ENCODE assay signal across 30 cellular contexts in genomic region chr20:63590218-63591146, GRCh38. TPM values are rescaled to one million over a fixed set of nuclear protein-coding genes. Genes with fewer than 3 reads are reported as not detected.
DNase-seq lines count a peak whose midpoint lies in the region; ATAC-seq and TF ChIP-seq lines count a peak whose summit lies in the region.
"Had no signal": no experiment of that assay in that cellular context is flagged by ENCODE, and none has a peak within 500 bp of the region (broad histone marks: within the 10 kb centered on the region; RNA-seq: fewer than 3 reads in every experiment).

No MANE protein-coding gene starts in this region.

- H3K9me3 ChIP-seq in right lobe of liver = no peaks in the 10 kb centered on the region
- H3K9me3 ChIP-seq: A549, prostate gland, sigmoid colon, stomach, thyroid gland, vagina had no signal

- H3K4me1 ChIP-seq in right lobe of liver = no peaks in the 10 kb centered on the region
- H3K4me1 ChIP-seq: prostate gland, stomach, thyroid gland, vagina had no signal

- H3K4me3 Mint-ChIP-seq in WTC11 = no peak overlapping the region
- H3K4me3 Mint-ChIP-seq: activated naive CD8-positive, alpha-beta T cell treated with anti-CD3 and anti-CD28 coated beads, Interleukin-2, amount 10 ng/mL, durations not matched to agents 7 days and 5 days; naive B cell had no signal

- no peak overlapping the region for H3K4me3 ChIP-seq in right lobe of liver
- H3K4me3 ChIP-seq: A549, cardiac muscle cell, prostate gland, sigmoid colon, stomach, thyroid gland, vagina had no signal

- POLR2A ChIA-PET in WTC11 (lab: Charles Lee) = no interaction called here

- ATAC-seq in WTC11 (no peak), right lobe of liver (no peak), GM21390 (IDR thresholded peaks at IDR 0.05; ENCODE audit: unreplicated experiment) (no peak)
- ATAC-seq: A549 had no signal

- peak overlapping the region; percentile 17; the same call in 1 of the 2 replicates for H3K27ac Mint-ChIP-seq in WTC11
- H3K27ac Mint-ChIP-seq: activated naive CD8-positive, alpha-beta T cell treated with anti-CD3 and anti-CD28 coated beads, Interleukin-2, amount 10 ng/mL, durations not matched to agents 7 days and 5 days had no signal

- WGBS in right lobe of liver (ENCODE audit: insufficient coverage, low coverage, low lambda C conversion rate, missing lambda C conversion rate) = 83% methylated on average over 1 of the region's 52 CpGs

- H3K4me1 Mint-ChIP-seq in WTC11 = no peaks in the 10 kb centered on the region

- TF ChIP-seq POLR2A in right lobe of liver (IDR thresholded peaks at IDR 0.05) = no peak

- intact Hi-C loops in right lobe of liver (cut with DNase I) = no loop called here

- H3K27ac ChIP-seq in C4-2B (peak overlapping the region; percentile 95), right lobe of liver (no peak overlapping the region)
- H3K27ac ChIP-seq: A549, cardiac muscle cell, sigmoid colon, stomach, thyroid gland, vagina had no signal

- H3K27me3 ChIP-seq in right lobe of liver = no peaks in the 10 kb centered on the region
- H3K27me3 ChIP-seq: cardiac muscle cell, sigmoid colon, stomach, thyroid gland, vagina had no signal

- H3K36me3 ChIP-seq in right lobe of liver = peaks cover 0 to 26% (median 6%) of the 10 kb centered on the region in 4 donors

- CTCF ChIA-PET in WTC11 (lab: Charles Lee) = no interaction called here

- no peaks in the 10 kb centered on the region for H3K27me3 Mint-ChIP-seq in WTC11 (ENCODE audit: low read depth)
- H3K27me3 Mint-ChIP-seq: activated naive CD8-positive, alpha-beta T cell treated with anti-CD3 and anti-CD28 coated beads, Interleukin-2, amount 10 ng/mL, durations not matched to agents 7 days and 5 days; naive B cell had no signal

- H3K36me3 Mint-ChIP-seq in WTC11 = peaks cover 12% of the 10 kb centered on the region

- DNase-seq in WTC11 (ENCODE audit: low spot score) (no peak), right lobe of liver (peak in 2 of 3 donors; percentile 17 to 42), NCI-H69 (lab: John Stamatoyannopoulos, UW) (no peak), hypothalamus (lab: John Stamatoyannopoulos, UW) (no peak)
- DNase-seq: activated gamma-delta T cell treated with Interleukin-2 at 50 U/mL for 16 hours; activated naive CD8-positive, alpha-beta T cell treated with anti-CD3 and anti-CD28 coated beads, Interleukin-2, amount 10 ng/mL, durations not matched to agents 7 days and 5 days; activated T-cell treated with anti-CD3 and anti-CD28 coated beads, Interleukin-2, amount 50 U/mL, for 48 hours; cortex of kidney; EL; GOT3; midbrain; naive B cell; NCI-H1694 treated with DMSO at 0.1 percent for 48 hours; nucleus accumbens; sigmoid colon; stimulated activated CD4-positive, alpha-beta T cell treated with anti-CD3 and anti-CD28 coated beads, Interleukin-4, amount 100 ng/mL, for 1 hour; stomach; T-helper 1 cell; thyroid gland had no signal

- no peaks in the 10 kb centered on the region for H3K9me3 Mint-ChIP-seq in WTC11
- H3K9me3 Mint-ChIP-seq: activated naive CD8-positive, alpha-beta T cell treated with anti-CD3 and anti-CD28 coated beads, Interleukin-2, amount 10 ng/mL, durations not matched to agents 7 days and 5 days; naive B cell had no signal

- TF ChIP-seq CTCF in C4-2B (conservative IDR thresholded peaks at IDR 0.05) (no peak), WTC11 (IDR thresholded peaks at IDR 0.05) (no peak), right lobe of liver (IDR thresholded peaks at IDR 0.05) (no peak)

TF ChIP-seq in WTC11, 78 proteins besides CTCF, POLR2A, EP300 and RAD21:
- TF ChIP-seq PRRX2 (CRISPR knock-in tag; IDR thresholded peaks at IDR 0.05) (no peak), ZNF281 (CRISPR knock-in tag; IDR thresholded peaks at IDR 0.05) (no peak), PREB (CRISPR knock-in tag; IDR thresholded peaks at IDR 0.05; ENCODE audit: borderline replicate concordance) (no peak), RELA (CRISPR knock-in tag; IDR thresholded peaks at IDR 0.05; ENCODE audit: borderline replicate concordance) (no peak), ZNF121 (CRISPR knock-in tag; IDR thresholded peaks at IDR 0.05) (no peak), IRF1 (CRISPR knock-in tag; IDR thresholded peaks at IDR 0.05) (no peak), NFATC4 (CRISPR knock-in tag; IDR thresholded peaks at IDR 0.05) (no peak), SOX15 (CRISPR knock-in tag; IDR thresholded peaks at IDR 0.05) (no peak), FOXP4 (CRISPR knock-in tag; IDR thresholded peaks at IDR 0.05) (no peak), ZBTB21 (CRISPR knock-in tag; IDR thresholded peaks at IDR 0.05; ENCODE audit: borderline replicate concordance) (no peak), E2F5 (CRISPR knock-in tag; IDR thresholded peaks at IDR 0.05) (no peak), ZNF317 (CRISPR knock-in tag; IDR thresholded peaks at IDR 0.05; ENCODE audit: borderline replicate concordance, low read depth) (no peak)
- TF ChIP-seq, protein P1, sequence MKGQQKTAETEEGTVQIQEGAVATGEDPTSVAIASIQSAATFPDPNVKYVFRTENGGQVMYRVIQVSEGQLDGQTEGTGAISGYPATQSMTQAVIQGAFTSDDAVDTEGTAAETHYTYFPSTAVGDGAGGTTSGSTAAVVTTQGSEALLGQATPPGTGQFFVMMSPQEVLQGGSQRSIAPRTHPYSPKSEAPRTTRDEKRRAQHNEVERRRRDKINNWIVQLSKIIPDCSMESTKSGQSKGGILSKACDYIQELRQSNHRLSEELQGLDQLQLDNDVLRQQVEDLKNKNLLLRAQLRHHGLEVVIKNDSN (CRISPR knock-in tag; IDR thresholded peaks at IDR 0.05) = no peak

RNA-seq across cellular contexts. Expression of gene HELZ2, which starts 16.4 kb away (rescaled TPM):
- 27.5 to 32.6 TPM (median 32.4 TPM) in 3 replicates for total RNA-seq in WTC11 (2021)
- total RNA-seq in right lobe of liver = 10 to 100 TPM; 14.8 to 30.3 (median 24.1) TPM

RNA-seq across cellular contexts. Expression of gene GMEB2, which starts 36.4 kb away (rescaled TPM):
- total RNA-seq in WTC11 (2021) = 14.1 to 14.8 TPM (median 14.2 TPM) in 3 replicates
- total RNA-seq in right lobe of liver = 1 to 10 TPM; 3.2 to 7.0 (median 5.1) TPM

RNA-seq across cellular contexts. Expression of gene FNDC11, which starts 36.5 kb away (rescaled TPM):
- total RNA-seq in WTC11 (2021) (3.4 to 3.8 TPM (median 3.6 TPM) in 3 replicates), right lobe of liver (not detected)
- total RNA-seq: M059J, vagina had no signal

RNA-seq across cellular contexts. Expression of gene SRMS, which starts 42.9 kb away (rescaled TPM):
- total RNA-seq in WTC11 (2021) (0.21 to 0.46 TPM (median 0.26 TPM) in 3 replicates), right lobe of liver (not detected)
- total RNA-seq: activated naive CD8-positive, alpha-beta T cell treated with anti-CD3 and anti-CD28 coated beads, Interleukin-2, amount 10 ng/mL, durations not matched to agents 7 days and 5 days; aorta; cardiac muscle cell; liver; M059J; NCI-H460; RPMI7951; sigmoid colon; thyroid gland; vagina had no signal

RNA-seq across cellular contexts. Expression of gene PTK6, which starts 53.3 kb away (rescaled TPM):
- total RNA-seq in WTC11 (2021) (0.22 to 0.53 TPM (median 0.32 TPM) in 3 replicates), right lobe of liver (10 to 100 TPM in 1 of 6 experiments, 1 to 10 TPM in 3, under 1 TPM in 2; 0.78 to 11.0 (median 3.6) TPM)
- total RNA-seq: cardiac muscle cell, M059J had no signal

Comparison
In these comparisons a context has a peak if more than half of its experiments do, and no peak if none do; other contexts are left out.
1. DNase-seq: peak in right lobe of liver (2 of 3); none in WTC11 (single experiment), NCI-H69 (single experiment) and hypothalamus (0 of 51).